In the genomic region with DNA sequence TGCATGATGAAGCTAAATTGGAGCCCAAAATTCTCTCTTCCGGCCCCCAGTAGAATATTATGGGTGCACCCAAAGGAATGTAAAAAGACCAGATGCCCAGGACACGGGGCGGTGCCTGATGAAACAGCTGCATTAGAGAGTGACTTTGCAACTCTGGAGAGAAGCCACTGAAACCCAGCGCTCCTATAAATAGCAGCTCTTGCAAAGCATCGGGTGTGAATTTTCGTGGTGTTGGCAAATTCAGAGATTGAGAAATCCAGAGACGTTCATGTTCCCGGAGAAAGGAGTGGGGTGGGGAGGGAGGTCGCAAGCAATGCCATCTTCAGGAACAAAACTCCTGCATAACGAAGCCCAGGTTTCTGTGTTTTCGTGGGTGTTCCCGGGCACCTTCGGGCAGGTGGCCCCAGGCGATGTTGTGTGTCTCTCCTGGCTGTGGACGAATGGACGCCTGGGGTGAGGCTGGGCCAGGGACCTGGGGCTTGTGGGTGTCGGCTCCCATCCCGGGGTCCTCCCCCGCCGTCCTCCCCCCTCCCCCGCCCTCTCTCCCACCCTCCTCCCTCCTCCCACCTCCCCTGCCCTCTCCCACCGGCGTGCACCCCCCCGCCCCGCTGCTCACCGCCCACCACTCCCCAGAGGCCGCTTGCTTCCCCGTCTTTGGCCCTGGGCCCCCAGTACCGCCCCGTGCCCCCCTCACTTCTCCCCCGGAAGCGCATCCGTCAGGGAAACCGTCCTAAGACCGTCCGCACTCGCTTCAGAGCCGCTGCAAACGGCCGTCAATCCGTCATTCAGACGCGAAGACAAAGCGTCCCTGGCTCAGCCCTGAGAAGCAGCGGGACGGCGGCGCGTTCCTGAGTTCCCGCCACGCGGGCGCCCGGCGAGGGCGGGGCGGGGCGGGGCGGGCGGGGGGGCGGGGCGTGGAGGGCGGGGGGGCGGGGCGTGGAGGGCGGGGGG, we compare ENCODE assay signal across 7 cellular contexts. TPM values are rescaled to one million over a fixed set of nuclear protein-coding genes. Genes with fewer than 3 reads are reported as not detected.
DNase-seq lines count a peak whose midpoint lies in the region; ATAC-seq and TF ChIP-seq lines count a peak whose summit lies in the region.

No MANE protein-coding gene starts in this region.

- H3K27me3 Mint-ChIP-seq in activated T-cell treated with anti-CD3 and anti-CD28 coated beads, Interleukin-2, amount 50 U/mL, for 72 hours (ENCODE audit: low read depth), result peaks cover 11% of the 10 kb centered on the region
- H3K27me3 Mint-ChIP-seq in naive thymus-derived CD4-positive, alpha-beta T cell, result peaks cover 0 to 20% (median 0%) of the 10 kb centered on the region in 5 donors

- H3K4me3 Mint-ChIP-seq in activated T-cell treated with anti-CD3 and anti-CD28 coated beads, Interleukin-2, amount 50 U/mL, for 72 hours, result peak overlapping the region; percentile 77 to 82
- H3K4me3 Mint-ChIP-seq in naive thymus-derived CD4-positive, alpha-beta T cell, result peak overlapping the region; percentile 76 to 89 (median 82)

- TF ChIP-seq POLR2A in GM19193 (IDR thresholded peaks at IDR 0.05; ENCODE audit: extremely low read depth, insufficient read depth, insufficient read length), result peak; percentile 19

- peaks cover 3% of the 10 kb centered on the region in 2 donors for H3K9me3 Mint-ChIP-seq in activated T-cell treated with anti-CD3 and anti-CD28 coated beads, Interleukin-2, amount 50 U/mL, for 72 hours
- peaks cover 0 to 10% (median 5%) of the 10 kb centered on the region in 11 donors for H3K9me3 Mint-ChIP-seq in naive thymus-derived CD4-positive, alpha-beta T cell

- H3K9me3 ChIP-seq in naive thymus-derived CD4-positive, alpha-beta T cell (ENCODE audit: control insufficient read depth in 2 of 3, low read length in 3 of 3), result peaks cover 0 to 13% (median 0%) of the 10 kb centered on the region in 3 experiments

- ATAC-seq in activated T-cell treated with anti-CD3 and anti-CD28 coated beads, Interleukin-2, amount 50 U/mL, for 72 hours (replicated peaks in 1 of 2), result peak; percentile 75 to 76
- ATAC-seq in naive thymus-derived CD4-positive, alpha-beta T cell, result peak; percentile 73
- no peak for ATAC-seq in GM18870 (IDR thresholded peaks at IDR 0.05; ENCODE audit: unreplicated experiment)

- H3K4me1 ChIP-seq in naive thymus-derived CD4-positive, alpha-beta T cell (ENCODE audit: control insufficient read depth in 2 of 2, insufficient read depth in 2 of 2, low read length in 2 of 2), result peaks cover 10% of the 10 kb centered on the region in 2 donors

- DNase-seq in NCI-H774 (lab: John Stamatoyannopoulos, UW) (peak; percentile 57), fibroblast of mammary gland (ENCODE audit: low read depth) (peak; percentile 85), stromal cell of bone marrow (ENCODE audit: low read depth) (peak; percentile 85)
- DNase-seq in activated T-cell treated with anti-CD3 and anti-CD28 coated beads, Interleukin-2, amount 50 U/mL, for 72 hours, result peak; percentile 62 to 69
- peak; percentile 40 to 64 (median 61) for DNase-seq in naive thymus-derived CD4-positive, alpha-beta T cell

- peaks cover 20% of the 10 kb centered on the region for H3K4me1 Mint-ChIP-seq in activated T-cell treated with anti-CD3 and anti-CD28 coated beads, Interleukin-2, amount 50 U/mL, for 72 hours (ENCODE audit: low read depth)
- H3K4me1 Mint-ChIP-seq in naive thymus-derived CD4-positive, alpha-beta T cell, result peaks cover 15 to 22% (median 17%) of the 10 kb centered on the region in 7 donors

- no peak overlapping the region for H3K27ac Mint-ChIP-seq in activated T-cell treated with anti-CD3 and anti-CD28 coated beads, Interleukin-2, amount 50 U/mL, for 72 hours
- H3K27ac Mint-ChIP-seq in naive thymus-derived CD4-positive, alpha-beta T cell, result peak overlapping the region; percentile 40 to 89 (median 62)

- intact Hi-C loops in naive thymus-derived CD4-positive, alpha-beta T cell (cut with micrococcal nuclease), result loop anchor here (1.0 to 5.0 kb wide), 4 partner anchors 27 to 236 kb away; a partner anchor contains a TSS

- H3K27me3 ChIP-seq in naive thymus-derived CD4-positive, alpha-beta T cell (ENCODE audit: control insufficient read depth in 2 of 2, insufficient read depth in 2 of 2, low read length in 2 of 2), result no peaks in the 10 kb centered on the region

- POLR2A ChIA-PET in naive thymus-derived CD4-positive, alpha-beta T cell (lab: Charles Lee), result interaction anchor here (1.2 to 1.6 kb wide), 3 partner anchors 24 to 74 kb away, joined by 5 to 8 read pairs (median 7); a partner anchor contains a TSS

- CTCF ChIA-PET in naive thymus-derived CD4-positive, alpha-beta T cell (lab: Charles Lee), result interaction anchor here (0.8 kb wide), 1 partner anchor 74 kb away, joined by 3 read pairs; no protein-coding TSS in a partner anchor

- peaks cover 3 to 12% of the 10 kb centered on the region in 2 donors for H3K36me3 Mint-ChIP-seq in activated T-cell treated with anti-CD3 and anti-CD28 coated beads, Interleukin-2, amount 50 U/mL, for 72 hours (ENCODE audit: insufficient read depth in 2 of 2)
- peaks cover 0 to 5% (median 3%) of the 10 kb centered on the region in 5 donors for H3K36me3 Mint-ChIP-seq in naive thymus-derived CD4-positive, alpha-beta T cell

- peak overlapping the region; percentile 36 for H3K4me3 ChIP-seq in fibroblast of mammary gland (ENCODE audit: control insufficient read depth, low read depth, low read length)
- H3K4me3 ChIP-seq in naive thymus-derived CD4-positive, alpha-beta T cell (ENCODE audit: low read length), result peak overlapping the region; percentile 59

- H3K36me3 ChIP-seq in naive thymus-derived CD4-positive, alpha-beta T cell (ENCODE audit: control insufficient read depth in 2 of 3, insufficient read depth in 3 of 3, low read length in 3 of 3), result no peaks in the 10 kb centered on the region

- H3K27ac ChIP-seq in naive thymus-derived CD4-positive, alpha-beta T cell (ENCODE audit: low read depth, low read length), result peak overlapping the region; percentile 45

- no peak for TF ChIP-seq CTCF in fibroblast of mammary gland (conservative IDR thresholded peaks at IDR 0.05; ENCODE audit: control insufficient read depth, insufficient read depth, low read depth, low read length)

RNA-seq across cellular contexts. Expression of a gene that starts 26.7 kb away (rescaled TPM):
- total RNA-seq in activated T-cell treated with anti-CD3 and anti-CD28 coated beads, Interleukin-2, amount 50 U/mL, for 72 hours, result 10 to 100 TPM; 32.9 to 34.1 TPM
- total RNA-seq in naive thymus-derived CD4-positive, alpha-beta T cell, result 10 to 100 TPM; 39.8 to 63.8 (median 48.7) TPM
- 10 to 100 TPM; 20.9 to 26.5 TPM for polyA plus RNA-seq in naive thymus-derived CD4-positive, alpha-beta T cell

RNA-seq across cellular contexts. Expression of a gene that starts 53.6 kb away (rescaled TPM):
- under 1 TPM; 0.51 to 0.84 TPM for total RNA-seq in activated T-cell treated with anti-CD3 and anti-CD28 coated beads, Interleukin-2, amount 50 U/mL, for 72 hours
- total RNA-seq in naive thymus-derived CD4-positive, alpha-beta T cell, result under 1 TPM in 3 of 5 experiments, not detected in 2; 0.27 to 0.51 (median 0.30) TPM
- polyA plus RNA-seq in naive thymus-derived CD4-positive, alpha-beta T cell, result not detected
